In the genomic region with DNA sequence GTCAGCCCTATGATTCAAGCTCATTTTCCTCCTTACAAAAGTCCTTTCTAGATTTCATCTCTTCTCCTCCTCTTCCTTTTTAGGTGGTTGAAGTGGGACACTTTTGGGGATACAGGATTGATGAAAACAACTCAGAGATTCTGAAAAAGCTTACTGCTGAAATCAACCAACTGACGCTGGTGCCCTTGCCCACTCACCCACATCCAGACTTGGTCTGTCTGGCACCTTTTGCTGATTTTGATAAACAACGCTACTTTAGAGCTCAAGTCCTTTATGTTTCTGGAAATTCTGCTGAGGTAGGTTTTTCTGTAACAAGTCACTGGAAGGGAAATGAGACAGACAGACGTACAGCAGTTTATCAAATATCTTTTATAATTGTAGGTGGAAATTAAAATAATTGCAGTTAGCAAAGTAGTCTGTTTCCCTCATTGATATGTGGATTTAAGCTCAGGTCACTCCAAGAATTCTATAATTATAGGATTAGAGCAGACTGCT, we compare ENCODE assay signal across 8 cellular contexts. TPM values are rescaled to one million over a fixed set of nuclear protein-coding genes. Genes with fewer than 3 reads are reported as not detected.
"Had no signal": no experiment of that assay in that cellular context is flagged by ENCODE, and none has a peak within 500 bp of the region (broad histone marks: within the 10 kb centered on the region; RNA-seq: fewer than 3 reads in every experiment).

No MANE protein-coding gene starts in this region.

- FAIRE-seq: HTR-8/SVneo had no signal

- H3K4me1 Mint-ChIP-seq: H9 had no signal

- DNase-seq: GM23248, GOT3, H9, HCEC 1CT, KBM-7 had no signal

- H3K4me3 Mint-ChIP-seq: H9 had no signal

- H3K27ac ChIP-seq: GM23248 had no signal

- H3K9me3 Mint-ChIP-seq: H9 had no signal

- H3K27ac Mint-ChIP-seq: H9 had no signal

- H3K9ac ChIP-seq: GM23248 had no signal

- H2AFZ ChIP-seq: GM23248 had no signal

- H3K4me3 ChIP-seq: GM23248 had no signal

RNA-seq across cellular contexts. Expression of a gene that starts 60.0 kb away (rescaled TPM):
- total RNA-seq: GM23248, H4, HT-29 had no signal
- polyA plus RNA-seq: GM23248 had no signal
